In genomic region chr5:172164773-172165212, GRCh38 we compare ENCODE assay signal across 9 cellular contexts. TPM values are rescaled to one million over a fixed set of nuclear protein-coding genes. Genes with fewer than 3 reads are reported as not detected.
DNase-seq lines count a peak whose midpoint lies in the region; ATAC-seq lines count a peak whose summit lies in the region.
"Had no signal": no experiment of that assay in that cellular context is flagged by ENCODE, and none has a peak within 500 bp of the region (broad histone marks: within the 10 kb centered on the region; RNA-seq: fewer than 3 reads in every experiment).

No MANE protein-coding gene starts in this region.

- peaks cover 95 to 99% of the 10 kb centered on the region in 2 donors for H3K4me1 Mint-ChIP-seq in immature natural killer cell

- DNase-seq in COLO829 (ENCODE audit: low spot score) = peak; percentile 78
- DNase-seq in astrocyte of the hippocampus (ENCODE audit: low read depth, low spot score) = peak; percentile 42
- DNase-seq in immature natural killer cell = no peak
- peak in 8 of 10 donors; percentile 26 to 94 (median 60) for DNase-seq in posterior cingulate gyrus
- no peak for DNase-seq in NCI-H526 treated with DMSO at 0.1 percent for 48 hours (lab: John Stamatoyannopoulos, UW)
- no peak for DNase-seq in HuH-7 (ENCODE audit: low spot score)
- DNase-seq in NCI-H524 treated with DMSO at 0.1 percent for 48 hours (lab: John Stamatoyannopoulos, UW) = no peak
- DNase-seq: NCI-H1436 had no signal

- peaks cover 0 to 5% (median 1%) of the 10 kb centered on the region in 3 donors for H3K27me3 Mint-ChIP-seq in immature natural killer cell (ENCODE audit: low read depth in 3 of 3)

- H3K9me3 Mint-ChIP-seq in immature natural killer cell = no peaks in the 10 kb centered on the region

- intact Hi-C loops in posterior cingulate gyrus (cut with DNase I) = no loop called here

- peak overlapping the region in 4 of 5 donors; percentile 36 to 49 (median 42) for H3K4me3 Mint-ChIP-seq in immature natural killer cell

- peak overlapping the region; percentile 57 to 100 (median 84) for H3K27ac Mint-ChIP-seq in immature natural killer cell

- no peak for ATAC-seq in HG02571 (IDR thresholded peaks at IDR 0.05; ENCODE audit: unreplicated experiment)

- peaks cover 0 to 3% (median 0%) of the 10 kb centered on the region in 3 donors for H3K36me3 Mint-ChIP-seq in immature natural killer cell

RNA-seq across cellular contexts. Expression of gene STK10, which starts 23.2 kb away (rescaled TPM):
- polyA plus RNA-seq in immature natural killer cell = 100 to 1,000 TPM in 1 of 3 donors, 10 to 100 TPM in 2; 24.8 to 274 (median 54.9) TPM

RNA-seq across cellular contexts. Expression of gene EFCAB9, which starts 29.2 kb away (rescaled TPM):
- not detected for polyA plus RNA-seq in immature natural killer cell

Comparison
In these comparisons a context has a peak if more than half of its experiments do, and no peak if none do; other contexts are left out.
1. DNase-seq: peak in COLO829 (single experiment), astrocyte of the hippocampus (single experiment) and posterior cingulate gyrus (8 of 10); none in immature natural killer cell (0 of 3), NCI-H526 treated with DMSO at 0.1 percent for 48 hours (single experiment), HuH-7 (single experiment) and NCI-H524 treated with DMSO at 0.1 percent for 48 hours (single experiment).